16 cellular contexts compared by ENCODE assay signal in the genomic region with DNA sequence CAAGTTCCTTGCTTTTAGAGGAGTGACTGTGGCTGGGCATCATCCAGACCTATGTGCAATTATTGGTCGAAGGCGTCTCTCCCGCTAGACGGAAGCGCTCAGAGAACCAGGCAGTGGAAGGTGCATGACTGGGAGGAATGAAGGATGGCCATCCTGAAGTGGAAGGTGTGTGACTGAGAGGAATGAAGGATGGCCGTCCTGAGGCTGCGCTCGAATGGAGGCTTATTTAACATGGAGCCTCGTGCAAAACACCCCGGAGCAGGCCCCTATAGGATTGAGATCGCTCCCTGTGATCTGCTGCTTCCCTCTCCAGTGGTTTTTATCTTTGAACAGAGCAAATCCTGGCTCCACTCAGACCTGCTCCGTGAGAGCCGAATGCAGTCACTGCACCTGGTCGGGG.
DNase-seq lines count a peak whose midpoint lies in the region; ATAC-seq and TF ChIP-seq lines count a peak whose summit lies in the region.
"Had no signal": no experiment of that assay in that cellular context is flagged by ENCODE, and none has a peak within 500 bp of the region (broad histone marks: within the 10 kb centered on the region; RNA-seq: fewer than 3 reads in every experiment).

No MANE protein-coding gene starts in this region.

- peak overlapping the region; percentile 56; the same call in 1 of the 2 replicates for H3K9ac ChIP-seq in DND-41 (ENCODE audit: low read depth, low read length)

- H4K20me1 ChIP-seq in DND-41 (ENCODE audit: insufficient read depth, low read length) (no peaks in the 10 kb centered on the region), osteoblast (ENCODE audit: insufficient read depth, low read length) (no peaks in the 10 kb centered on the region)

- H3K4me3 Mint-ChIP-seq in activated CD4-positive, alpha-beta T cell treated with anti-CD3 and anti-CD28 coated beads for 36 hours = peak overlapping the region; percentile 48
- peak overlapping the region; percentile 14 for H3K4me3 Mint-ChIP-seq in activated T-helper 2 cell treated with anti-CD3 and anti-CD28 coated beads, Interferon-gamma antibody, Interleukin-2, Interleukin-4, amounts not matched to agents 10 μg/mL and 5 μg/mL and 100 μg/mL, durations not matched to agents 14 hours and 24 hours and 36 hours (ENCODE audit: low read depth)
- H3K4me3 Mint-ChIP-seq: CD8-positive, alpha-beta T cell had no signal

- peaks cover 2% of the 10 kb centered on the region for H3K36me3 Mint-ChIP-seq in activated CD4-positive, alpha-beta T cell treated with anti-CD3 and anti-CD28 coated beads for 36 hours (ENCODE audit: low read depth)
- no peaks in the 10 kb centered on the region for H3K36me3 Mint-ChIP-seq in activated T-helper 2 cell treated with anti-CD3 and anti-CD28 coated beads, Interferon-gamma antibody, Interleukin-2, Interleukin-4, amounts not matched to agents 10 μg/mL and 5 μg/mL and 100 μg/mL, durations not matched to agents 14 hours and 24 hours and 36 hours (ENCODE audit: low read depth)
- H3K36me3 Mint-ChIP-seq: CD8-positive, alpha-beta T cell had no signal

- no peaks in the 10 kb centered on the region for H3K9me3 Mint-ChIP-seq in activated CD4-positive, alpha-beta T cell treated with anti-CD3 and anti-CD28 coated beads for 36 hours (ENCODE audit: low read depth)
- H3K9me3 Mint-ChIP-seq in activated T-helper 2 cell treated with anti-CD3 and anti-CD28 coated beads, Interferon-gamma antibody, Interleukin-2, Interleukin-4, amounts not matched to agents 10 μg/mL and 5 μg/mL and 100 μg/mL, durations not matched to agents 14 hours and 24 hours and 36 hours = no peaks in the 10 kb centered on the region
- H3K9me3 Mint-ChIP-seq: CD8-positive, alpha-beta T cell had no signal

- H3K4me1 Mint-ChIP-seq in activated CD4-positive, alpha-beta T cell treated with anti-CD3 and anti-CD28 coated beads for 36 hours = peaks cover 81% of the 10 kb centered on the region
- peaks cover 78% of the 10 kb centered on the region for H3K4me1 Mint-ChIP-seq in activated T-helper 2 cell treated with anti-CD3 and anti-CD28 coated beads, Interferon-gamma antibody, Interleukin-2, Interleukin-4, amounts not matched to agents 10 μg/mL and 5 μg/mL and 100 μg/mL, durations not matched to agents 14 hours and 24 hours and 36 hours (ENCODE audit: low read depth)

- H3K4me3 ChIP-seq in DND-41 (ENCODE audit: low read depth in 1 of 2, low read length in 2 of 2) (no peak overlapping the region), osteoblast (ENCODE audit: insufficient read depth, low read length) (no peak overlapping the region)
- H3K4me3 ChIP-seq: colonic mucosa, transverse colon had no signal

- TF ChIP-seq CTCF in DND-41 (IDR thresholded peaks at IDR 0.05; ENCODE audit: borderline replicate concordance, extremely low read depth, low read length, poor library complexity, severe bottlenecking) (no peak), osteoblast (IDR thresholded peaks at IDR 0.05; ENCODE audit: extremely low read depth, low read depth, low read length) (no peak), GM10266 (IDR thresholded peaks at IDR 0.05; ENCODE audit: control insufficient read depth, insufficient read depth, low read depth, missing control alignments) (no peak)

- no peak for ATAC-seq in activated CD4-positive, alpha-beta T cell treated with anti-CD3 and anti-CD28 coated beads for 36 hours
- ATAC-seq in DND-41 (ENCODE audit: insufficient read depth, low read depth) = no peak
- ATAC-seq: CD8-positive, alpha-beta T cell had no signal

- no peaks in the 10 kb centered on the region for H3K27me3 Mint-ChIP-seq in activated CD4-positive, alpha-beta T cell treated with anti-CD3 and anti-CD28 coated beads for 36 hours
- no peaks in the 10 kb centered on the region for H3K27me3 Mint-ChIP-seq in activated T-helper 2 cell treated with anti-CD3 and anti-CD28 coated beads, Interferon-gamma antibody, Interleukin-2, Interleukin-4, amounts not matched to agents 10 μg/mL and 5 μg/mL and 100 μg/mL, durations not matched to agents 14 hours and 24 hours and 36 hours (ENCODE audit: low read depth)

- H3K9me3 ChIP-seq in DND-41 (ENCODE audit: insufficient read depth, low read length, severe bottlenecking) (no peaks in the 10 kb centered on the region), osteoblast (ENCODE audit: low read depth, low read length) (no peaks in the 10 kb centered on the region)
- H3K9me3 ChIP-seq: colonic mucosa, transverse colon had no signal

- POLR2A ChIA-PET in activated CD4-positive, alpha-beta T cell treated with anti-CD3 and anti-CD28 coated beads for 36 hours (lab: Charles Lee) = interaction anchor here (3.0 to 4.1 kb wide), 3 partner anchors 21 to 140 kb away, joined by 16 to 103 read pairs (median 41); a partner anchor contains a TSS

- peaks cover 88% of the 10 kb centered on the region for H3K4me1 ChIP-seq in DND-41 (ENCODE audit: insufficient read depth, low read length)
- peaks cover 20% of the 10 kb centered on the region for H3K4me1 ChIP-seq in osteoblast (ENCODE audit: insufficient read depth, low read length)

- H3K4me2 ChIP-seq in DND-41 (ENCODE audit: insufficient read depth, low read length) (no peak overlapping the region), osteoblast (ENCODE audit: insufficient read depth, low read length) (no peak overlapping the region)

- H3K79me2 ChIP-seq in DND-41 (ENCODE audit: insufficient read depth, low read length) = no peaks in the 10 kb centered on the region
- no peaks in the 10 kb centered on the region for H3K79me2 ChIP-seq in osteoblast (ENCODE audit: insufficient read depth, low read length)

- no peaks in the 10 kb centered on the region for H3K27me3 ChIP-seq in DND-41 (ENCODE audit: insufficient read depth, low read length, poor library complexity)
- H3K27me3 ChIP-seq in osteoblast (ENCODE audit: insufficient read depth, low read length) = no peaks in the 10 kb centered on the region
- H3K27me3 ChIP-seq: colonic mucosa, transverse colon had no signal

- intact Hi-C loops in activated CD4-positive, alpha-beta T cell treated with anti-CD3 and anti-CD28 coated beads for 36 hours (cut with DNase I, micrococcal nuclease) = loop anchor here (2.0 to 10.0 kb wide), 6 partner anchors 463 to 1114 kb away; a partner anchor contains a TSS
- intact Hi-C loops in activated T-helper 2 cell treated with anti-CD3 and anti-CD28 coated beads, Interferon-gamma antibody, Interleukin-2, Interleukin-4, amounts not matched to agents 10 μg/mL and 5 μg/mL and 100 μg/mL, durations not matched to agents 14 hours and 24 hours and 36 hours (cut with micrococcal nuclease) = loop anchor here (5.0 to 10.0 kb wide), 7 partner anchors 204 to 1337 kb away; no protein-coding TSS in a partner anchor

- H3K27ac Mint-ChIP-seq in activated CD4-positive, alpha-beta T cell treated with anti-CD3 and anti-CD28 coated beads for 36 hours = peak overlapping the region; percentile 99
- H3K27ac Mint-ChIP-seq in activated T-helper 2 cell treated with anti-CD3 and anti-CD28 coated beads, Interferon-gamma antibody, Interleukin-2, Interleukin-4, amounts not matched to agents 10 μg/mL and 5 μg/mL and 100 μg/mL, durations not matched to agents 14 hours and 24 hours and 36 hours = peak overlapping the region; percentile 99
- H3K27ac Mint-ChIP-seq: CD8-positive, alpha-beta T cell had no signal

- H3K27ac ChIP-seq in DND-41 (ENCODE audit: low read length) (peak overlapping the region; percentile 100), osteoblast (ENCODE audit: low read depth, low read length) (no peak overlapping the region)
- H3K27ac ChIP-seq: colonic mucosa had no signal

- DNase-seq in activated CD4-positive, alpha-beta T cell treated with anti-CD3 and anti-CD28 coated beads for 36 hours = no peak
- no peak for DNase-seq in activated CD4-positive, alpha-beta T cell treated with anti-CD3 and anti-CD28 coated beads, Interleukin-2, amount 50 U/mL, for 4 hours
- DNase-seq in DND-41 (no peak), osteoblast (ENCODE audit: insufficient read length, low spot score, missing footprints) (peak; percentile 31), GOT3 (lab: John Stamatoyannopoulos, UW) (no peak), GM10266 (ENCODE audit: extremely low spot score) (no peak), middle frontal gyrus (ENCODE audit: extremely low spot score, low spot score) (no peak)
- DNase-seq in activated T-helper 2 cell treated with anti-CD3 and anti-CD28 coated beads, Interferon-gamma antibody, Interleukin-2, Interleukin-4, amounts not matched to agents 10 μg/mL and 5 μg/mL and 100 μg/mL, durations not matched to agents 14 hours and 24 hours and 36 hours (ENCODE audit: low spot score) = no peak
- DNase-seq: activated CD4-positive, alpha-beta T cell treated with anti-CD3 and anti-CD28 coated beads for 1 hour; CD8-positive, alpha-beta T cell; colonic mucosa; NCI-H1105 treated with DMSO at 0.1 percent for 48 hours; NCI-H82; RPMI8226; small intestine; transverse colon had no signal

- H3K36me3 ChIP-seq in DND-41 (ENCODE audit: insufficient read depth, low read length) = no peaks in the 10 kb centered on the region
- H3K36me3 ChIP-seq in osteoblast (ENCODE audit: insufficient read depth, low read length) = no peaks in the 10 kb centered on the region
- H3K36me3 ChIP-seq: colonic mucosa, transverse colon had no signal

- H2AFZ ChIP-seq in DND-41 (ENCODE audit: low read depth, low read length) (no peak overlapping the region), osteoblast (ENCODE audit: low read length) (no peak overlapping the region)

- CTCF ChIA-PET in activated CD4-positive, alpha-beta T cell treated with anti-CD3 and anti-CD28 coated beads for 36 hours (lab: Charles Lee) = interaction anchor here (0.7 to 2.8 kb wide), 3 partner anchors 22 to 1318 kb away, joined by 3 to 16 read pairs (median 4); no protein-coding TSS in a partner anchor
